16 cellular contexts compared by ENCODE assay signal in the genomic region with DNA sequence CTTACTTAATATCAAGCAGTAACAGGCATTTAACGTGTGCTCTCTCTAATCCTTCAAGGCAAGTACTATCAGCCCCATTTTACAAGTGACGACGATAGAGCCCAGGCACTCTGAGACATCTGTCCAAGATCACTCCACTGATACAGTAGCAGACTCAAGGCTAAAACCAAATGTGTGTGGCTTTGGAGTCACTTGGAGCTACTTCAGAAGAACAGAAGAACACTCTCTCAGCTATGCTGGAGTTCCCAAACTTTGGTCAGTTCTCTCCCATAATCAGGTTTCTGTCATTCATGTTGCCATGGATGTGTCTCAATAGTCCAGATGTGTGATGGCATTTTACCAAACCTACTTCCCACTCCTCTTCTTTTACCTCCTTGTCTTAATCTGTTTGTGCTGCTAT. TPM values are rescaled to one million over a fixed set of nuclear protein-coding genes. Genes with fewer than 3 reads are reported as not detected.
DNase-seq lines count a peak whose midpoint lies in the region; ATAC-seq and TF ChIP-seq lines count a peak whose summit lies in the region.
"Had no signal": no experiment of that assay in that cellular context is flagged by ENCODE, and none has a peak within 500 bp of the region (broad histone marks: within the 10 kb centered on the region; RNA-seq: fewer than 3 reads in every experiment).

No MANE protein-coding gene starts in this region.

- intact Hi-C loops in left ventricle myocardium superior (cut with micrococcal nuclease): no loop called here
- intact Hi-C loops in left cardiac atrium (cut with DNase I): no loop called here
- intact Hi-C loops in esophagus muscularis mucosa (cut with DNase I): no loop called here
- intact Hi-C loops in lower lobe of right lung (cut with DNase I): no loop called here

- H3K4me3 ChIP-seq in esophagus muscularis mucosa (peak overlapping the region in 3 of 4 donors; percentile 4 to 32 (median 7)), lower lobe of right lung (no peak overlapping the region)
- H3K4me3 ChIP-seq: BLaER1 treated with 17β-estradiol and CSF1 and Interleukin-3, amounts not matched to agents 10 nM and 100 nM; GM23248; HAP-1 had no signal

- peaks cover 0 to 13% (median 5%) of the 10 kb centered on the region in 4 donors for H3K4me1 ChIP-seq in esophagus muscularis mucosa
- no peaks in the 10 kb centered on the region for H3K4me1 ChIP-seq in lower lobe of right lung
- H3K4me1 ChIP-seq: BLaER1 treated with 17β-estradiol and CSF1 and Interleukin-3, amounts not matched to agents 10 nM and 100 nM; HAP-1 had no signal

- H3K36me3 ChIP-seq in esophagus muscularis mucosa (no peaks in the 10 kb centered on the region), lower lobe of right lung (no peaks in the 10 kb centered on the region)
- H3K36me3 ChIP-seq: HAP-1 had no signal

- H3K27me3 ChIP-seq in esophagus muscularis mucosa (no peaks in the 10 kb centered on the region), lower lobe of right lung (ENCODE audit: low read depth) (no peaks in the 10 kb centered on the region)
- H3K27me3 ChIP-seq: BLaER1 treated with 17β-estradiol and CSF1 and Interleukin-3, amounts not matched to agents 10 nM and 100 nM had no signal

- peak; percentile 35 for ATAC-seq in left ventricle myocardium superior
- ATAC-seq in left cardiac atrium: no peak
- ATAC-seq in lower lobe of right lung: peak; percentile 25 to 35
- no peak for ATAC-seq in GM19035 (IDR thresholded peaks at IDR 0.05; ENCODE audit: unreplicated experiment)
- no peak for ATAC-seq in GM19351 (IDR thresholded peaks at IDR 0.05; ENCODE audit: unreplicated experiment)
- ATAC-seq: CD8-positive, alpha-beta T cell; HepG2 had no signal

- 69% methylated on average over 3 of the region's 3 CpGs for WGBS in esophagus muscularis mucosa

- H3K27ac ChIP-seq in esophagus muscularis mucosa (replicated peaks in 1 of 4) (peak overlapping the region; percentile 12 to 49 (median 22)), lower lobe of right lung (no peak overlapping the region)
- H3K27ac ChIP-seq: BLaER1 treated with 17β-estradiol and CSF1 and Interleukin-3, amounts not matched to agents 10 nM and 100 nM; GM23248 had no signal

- no peak for TF ChIP-seq POLR2A in esophagus muscularis mucosa (IDR thresholded peaks at IDR 0.05; ENCODE audit: low read depth)

- TF ChIP-seq EP300 in esophagus muscularis mucosa (IDR thresholded peaks at IDR 0.05): no peak

- no peaks in the 10 kb centered on the region for H3K9me3 ChIP-seq in esophagus muscularis mucosa
- no peaks in the 10 kb centered on the region for H3K9me3 ChIP-seq in lower lobe of right lung
- H3K9me3 ChIP-seq: HAP-1 had no signal

- no peak for TF ChIP-seq CTCF in esophagus muscularis mucosa (IDR thresholded peaks at IDR 0.05)
- no peak for TF ChIP-seq CTCF in lower lobe of right lung (IDR thresholded peaks at IDR 0.05)

- no peak for DNase-seq in left ventricle myocardium superior
- no peak for DNase-seq in left cardiac atrium
- no peak for DNase-seq in esophagus muscularis mucosa (ENCODE audit: extremely low spot score)
- DNase-seq in lower lobe of right lung: no peak
- no peak for DNase-seq in T-helper 2 cell
- DNase-seq: Calu3; CD8-positive, alpha-beta T cell; DMS79 treated with DMSO at 0.1 percent for 48 hours; GF-D8; GM23248 had no signal

RNA-seq across cellular contexts. Expression of a gene that starts 39.6 kb away (rescaled TPM):
- total RNA-seq in left ventricle myocardium superior: 8.0 TPM
- 10 to 100 TPM; 11.3 to 15.1 TPM for total RNA-seq in left cardiac atrium
- 10 to 100 TPM; 48.2 to 68.7 (median 55.4) TPM for total RNA-seq in esophagus muscularis mucosa
- total RNA-seq in lower lobe of right lung: 48.0 TPM
- total RNA-seq: B cell; CD8-positive, alpha-beta T cell had no signal

Comparison
In these comparisons a context has a peak if more than half of its experiments do, and no peak if none do; other contexts are left out.
1. ATAC-seq: peak in left ventricle myocardium superior (single experiment) and lower lobe of right lung (2 of 2); none in left cardiac atrium (0 of 2), GM19035 (single experiment) and GM19351 (single experiment).